ENCODE assay signal across 6 cellular contexts in the genomic region with DNA sequence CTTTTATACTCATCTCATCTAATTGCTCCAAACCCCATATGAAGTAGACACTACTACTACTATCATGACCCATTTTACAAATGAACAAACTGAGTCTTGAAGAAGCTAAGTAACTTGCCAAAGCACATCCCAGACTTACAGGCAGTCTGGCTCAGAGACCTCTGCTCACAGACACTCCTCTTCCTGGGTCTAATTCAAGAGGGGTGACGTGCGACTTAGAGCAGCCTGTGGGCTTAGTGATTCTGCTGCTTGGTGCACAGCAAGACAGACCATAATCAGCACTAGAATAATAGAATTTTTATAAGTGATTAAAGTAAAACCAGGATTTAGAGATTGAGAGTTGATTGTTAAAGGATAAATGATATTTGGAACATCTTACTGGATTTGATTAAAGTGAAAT.
"Had no signal": no experiment of that assay in that cellular context is flagged by ENCODE, and none has a peak within 500 bp of the region (broad histone marks: within the 10 kb centered on the region; RNA-seq: fewer than 3 reads in every experiment).

No MANE protein-coding gene starts in this region.

- DNase-seq: H9, HCEC 1CT, IMR-90, KG1 had no signal

- H3K4me3 ChIP-seq: GM23338, K562 had no signal

- H3K4me2 ChIP-seq: GM23338 had no signal
